33 cellular contexts compared by ENCODE assay signal in the genomic region with DNA sequence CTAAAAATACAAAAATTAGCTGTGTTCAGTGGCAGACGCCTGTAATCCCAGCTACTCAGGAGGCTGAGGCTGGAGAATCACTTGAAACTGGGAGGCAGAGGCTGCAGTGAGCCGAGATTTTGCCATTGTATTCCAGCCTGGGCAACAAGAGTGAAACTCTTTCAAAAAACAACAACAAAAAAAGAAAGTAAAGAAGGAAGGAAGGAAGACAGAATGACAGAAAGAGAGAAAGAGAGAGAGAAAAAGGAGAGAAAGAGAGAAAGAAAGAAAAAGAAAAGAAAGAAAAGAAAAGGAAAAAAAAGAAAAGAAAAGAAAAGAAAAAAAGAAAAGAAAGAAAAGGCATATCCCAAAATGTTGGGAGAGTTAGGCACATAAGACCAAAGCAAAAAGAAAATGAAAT.
"Had no signal": no experiment of that assay in that cellular context is flagged by ENCODE, and none has a peak within 500 bp of the region (broad histone marks: within the 10 kb centered on the region; RNA-seq: fewer than 3 reads in every experiment).

No MANE protein-coding gene starts in this region.

- H3K36me3 Mint-ChIP-seq: activated CD8-positive, alpha-beta memory T cell treated with anti-CD3 and anti-CD28 coated beads, Interleukin-2, amount 10 ng/mL, durations not matched to agents 7 days and 5 days; activated naive CD4-positive, alpha-beta T cell treated with anti-CD3 and anti-CD28 coated beads, Interleukin-2, amount 10 ng/mL, durations not matched to agents 7 days and 5 days; activated naive CD4-positive, alpha-beta T cell treated with anti-CD3 and anti-CD28 coated beads, Interleukin-2, amount 50 U/mL, for 24 hours; activated naive CD8-positive, alpha-beta T cell; activated naive CD8-positive, alpha-beta T cell treated with anti-CD3 and anti-CD28 coated beads, Interleukin-2, amount 10 ng/mL, durations not matched to agents 7 days and 5 days; brain had no signal

- DNase-seq: activated CD4-positive, alpha-beta memory T cell treated with anti-CD3 and anti-CD28 coated beads, Interleukin-2, amount 10 ng/mL, durations not matched to agents 7 days and 5 days; activated CD4-positive, alpha-beta T cell treated with anti-CD3 and anti-CD28 coated beads for 1 hour; activated CD4-positive, alpha-beta T cell treated with anti-CD3 and anti-CD28 coated beads for 36 hours; activated CD4-positive, alpha-beta T cell treated with anti-CD3 and anti-CD28 coated beads for 48 hours; activated CD4-positive, alpha-beta T cell treated with anti-CD3 and anti-CD28 coated beads, Interleukin-2, amount 10 ng/mL, durations not matched to agents 7 days and 5 days; activated CD4-positive, alpha-beta T cell treated with anti-CD3 and anti-CD28 coated beads, Interleukin-2, amount 50 U/mL, for 48 hours; activated CD4-positive, CD25-positive, alpha-beta regulatory T cell; activated CD8-positive, alpha-beta memory T cell treated with anti-CD3 and anti-CD28 coated beads for 24 hours; activated CD8-positive, alpha-beta memory T cell treated with anti-CD3 and anti-CD28 coated beads, Interleukin-2, amount 10 ng/mL, durations not matched to agents 7 days and 5 days; activated CD8-positive, alpha-beta memory T cell treated with anti-CD3 and anti-CD28 coated beads, Interleukin-2, amount 50 U/mL, for 48 hours; activated effector memory CD4-positive, alpha-beta T cell treated with Interleukin-2 at 50 U/mL for 16 hours; activated gamma-delta T cell; activated naive CD4-positive, alpha-beta T cell treated with anti-CD3 and anti-CD28 coated beads, Interleukin-2, amount 10 ng/mL, durations not matched to agents 7 days and 5 days; activated naive CD4-positive, alpha-beta T cell treated with Interleukin-2 at 50 U/mL for 16 hours; activated naive CD8-positive, alpha-beta T cell treated with anti-CD3 and anti-CD28 coated beads, Interleukin-2, amount 10 ng/mL, durations not matched to agents 7 days and 5 days; activated naive CD8-positive, alpha-beta T cell treated with anti-CD3 and anti-CD28 coated beads, Interleukin-2, amount 50 U/mL, for 24 hours; activated T-cell treated with anti-CD3 and anti-CD28 coated beads, Interleukin-2, amount 50 U/mL, for 24 hours; activated T-cell treated with anti-CD3 and anti-CD28 coated beads, Interleukin-2, amount 50 U/mL, for 48 hours; amygdala; anterior cingulate cortex; central memory CD4-positive, alpha-beta T cell; T-helper 2 cell; T-helper 9 cell had no signal

- H3K27me3 ChIP-seq: ascending aorta had no signal

- H3K9me3 Mint-ChIP-seq: activated naive CD4-positive, alpha-beta T cell treated with anti-CD3 and anti-CD28 coated beads, Interleukin-2, amount 50 U/mL, for 24 hours had no signal

- H3K36me3 ChIP-seq: ascending aorta had no signal

- H3K27ac ChIP-seq: ascending aorta, coronary artery, VCaP had no signal

- H3K4me1 ChIP-seq: ascending aorta had no signal

- H3K4me1 Mint-ChIP-seq: activated CD4-positive, alpha-beta memory T cell treated with anti-CD3 and anti-CD28 coated beads, Interleukin-2, amount 10 ng/mL, durations not matched to agents 7 days and 5 days; activated CD4-positive, alpha-beta T cell treated with anti-CD3 and anti-CD28 coated beads for 36 hours; activated CD4-positive, alpha-beta T cell treated with anti-CD3 and anti-CD28 coated beads, Interleukin-2, amount 10 ng/mL, durations not matched to agents 7 days and 5 days; activated CD8-positive, alpha-beta memory T cell treated with anti-CD3 and anti-CD28 coated beads, Interleukin-2, amount 10 ng/mL, durations not matched to agents 7 days and 5 days; activated naive CD4-positive, alpha-beta T cell treated with anti-CD3 and anti-CD28 coated beads, Interleukin-2, amount 10 ng/mL, durations not matched to agents 7 days and 5 days; activated naive CD4-positive, alpha-beta T cell treated with anti-CD3 and anti-CD28 coated beads, Interleukin-2, amount 50 U/mL, for 24 hours; activated naive CD8-positive, alpha-beta T cell treated with anti-CD3 and anti-CD28 coated beads, Interleukin-2, amount 10 ng/mL, durations not matched to agents 7 days and 5 days; activated naive CD8-positive, alpha-beta T cell treated with anti-CD3 and anti-CD28 coated beads, Interleukin-2, amount 50 U/mL, for 24 hours; brain had no signal

- ATAC-seq: activated CD4-positive, alpha-beta T cell treated with anti-CD3 and anti-CD28 coated beads for 36 hours; activated CD4-positive, CD25-positive, alpha-beta regulatory T cell treated with anti-CD3 and anti-CD28 coated beads, Interleukin-2, amount 50 U/mL, for 24 hours; activated CD8-positive, alpha-beta memory T cell treated with anti-CD3 and anti-CD28 coated beads, Interleukin-2, amount 10 ng/mL, durations not matched to agents 7 days and 5 days; activated naive CD8-positive, alpha-beta T cell treated with anti-CD3 and anti-CD28 coated beads, Interleukin-2, amount 50 U/mL, for 24 hours had no signal

- H3K9me3 ChIP-seq: ascending aorta had no signal

- H3K27me3 Mint-ChIP-seq: activated CD4-positive, alpha-beta memory T cell treated with anti-CD3 and anti-CD28 coated beads, Interleukin-2, amount 10 ng/mL, durations not matched to agents 7 days and 5 days; activated CD4-positive, alpha-beta T cell treated with anti-CD3 and anti-CD28 coated beads for 36 hours; activated CD4-positive, alpha-beta T cell treated with anti-CD3 and anti-CD28 coated beads, Interleukin-2, amount 10 ng/mL, durations not matched to agents 7 days and 5 days; activated CD8-positive, alpha-beta memory T cell treated with anti-CD3 and anti-CD28 coated beads, Interleukin-2, amount 10 ng/mL, durations not matched to agents 7 days and 5 days; activated naive CD4-positive, alpha-beta T cell treated with anti-CD3 and anti-CD28 coated beads, Interleukin-2, amount 10 ng/mL, durations not matched to agents 7 days and 5 days; activated naive CD4-positive, alpha-beta T cell treated with anti-CD3 and anti-CD28 coated beads, Interleukin-2, amount 50 U/mL, for 24 hours; activated naive CD8-positive, alpha-beta T cell; activated naive CD8-positive, alpha-beta T cell treated with anti-CD3 and anti-CD28 coated beads, Interleukin-2, amount 10 ng/mL, durations not matched to agents 7 days and 5 days; activated naive CD8-positive, alpha-beta T cell treated with anti-CD3 and anti-CD28 coated beads, Interleukin-2, amount 50 U/mL, for 24 hours; activated T-cell treated with anti-CD3 and anti-CD28 coated beads, Interleukin-2, amount 50 U/mL, for 24 hours; brain had no signal

- H3K27ac Mint-ChIP-seq: activated CD4-positive, alpha-beta memory T cell treated with anti-CD3 and anti-CD28 coated beads, Interleukin-2, amount 10 ng/mL, durations not matched to agents 7 days and 5 days; activated CD4-positive, alpha-beta T cell treated with anti-CD3 and anti-CD28 coated beads for 36 hours; activated CD4-positive, alpha-beta T cell treated with anti-CD3 and anti-CD28 coated beads, Interleukin-2, amount 10 ng/mL, durations not matched to agents 7 days and 5 days; activated CD8-positive, alpha-beta memory T cell treated with anti-CD3 and anti-CD28 coated beads, Interleukin-2, amount 10 ng/mL, durations not matched to agents 7 days and 5 days; activated naive CD4-positive, alpha-beta T cell treated with anti-CD3 and anti-CD28 coated beads, Interleukin-2, amount 10 ng/mL, durations not matched to agents 7 days and 5 days; activated naive CD4-positive, alpha-beta T cell treated with anti-CD3 and anti-CD28 coated beads, Interleukin-2, amount 50 U/mL, for 24 hours; activated naive CD8-positive, alpha-beta T cell; activated naive CD8-positive, alpha-beta T cell treated with anti-CD3 and anti-CD28 coated beads, Interleukin-2, amount 10 ng/mL, durations not matched to agents 7 days and 5 days; activated naive CD8-positive, alpha-beta T cell treated with anti-CD3 and anti-CD28 coated beads, Interleukin-2, amount 50 U/mL, for 24 hours; activated T-cell treated with anti-CD3 and anti-CD28 coated beads, Interleukin-2, amount 50 U/mL, for 24 hours; activated T-helper 2 cell treated with anti-CD3 and anti-CD28 coated beads, Interferon-gamma antibody, Interleukin-2, Interleukin-4, amounts not matched to agents 10 μg/mL and 5 μg/mL and 100 μg/mL, durations not matched to agents 14 hours and 24 hours and 36 hours; brain; T-helper 1 cell treated with Interleukin-12 subunit alpha and Interleukin-12 subunit beta and Interleukin-4 antibody, amounts not matched to agents 30 μg/mL and 1 μg/mL, for 36 hours; T-helper 2 cell treated with Interferon-gamma antibody and Interleukin-4, amounts not matched to agents 5 μg/mL and 100 μg/mL, for 36 hours had no signal

- H3K4me3 ChIP-seq: ascending aorta, coronary artery had no signal

- H3K4me3 Mint-ChIP-seq: activated CD4-positive, alpha-beta memory T cell treated with anti-CD3 and anti-CD28 coated beads, Interleukin-2, amount 10 ng/mL, durations not matched to agents 7 days and 5 days; activated CD4-positive, alpha-beta T cell treated with anti-CD3 and anti-CD28 coated beads for 36 hours; activated CD4-positive, alpha-beta T cell treated with anti-CD3 and anti-CD28 coated beads, Interleukin-2, amount 10 ng/mL, durations not matched to agents 7 days and 5 days; activated CD8-positive, alpha-beta memory T cell treated with anti-CD3 and anti-CD28 coated beads, Interleukin-2, amount 10 ng/mL, durations not matched to agents 7 days and 5 days; activated naive CD4-positive, alpha-beta T cell treated with anti-CD3 and anti-CD28 coated beads, Interleukin-2, amount 10 ng/mL, durations not matched to agents 7 days and 5 days; activated naive CD4-positive, alpha-beta T cell treated with anti-CD3 and anti-CD28 coated beads, Interleukin-2, amount 50 U/mL, for 24 hours; activated naive CD8-positive, alpha-beta T cell; activated naive CD8-positive, alpha-beta T cell treated with anti-CD3 and anti-CD28 coated beads, Interleukin-2, amount 10 ng/mL, durations not matched to agents 7 days and 5 days; activated naive CD8-positive, alpha-beta T cell treated with anti-CD3 and anti-CD28 coated beads, Interleukin-2, amount 50 U/mL, for 24 hours; activated T-cell treated with anti-CD3 and anti-CD28 coated beads, Interleukin-2, amount 50 U/mL, for 24 hours; brain; T-helper 1 cell treated with Interleukin-12 subunit alpha and Interleukin-12 subunit beta and Interleukin-4 antibody, amounts not matched to agents 30 μg/mL and 1 μg/mL, for 36 hours; T-helper 2 cell treated with Interferon-gamma antibody and Interleukin-4, amounts not matched to agents 5 μg/mL and 100 μg/mL, for 36 hours had no signal
